ENCODE assay signal across 32 cellular contexts in genomic region chr19:3819989-3820388, GRCh38. TPM values are rescaled to one million over a fixed set of nuclear protein-coding genes. Genes with fewer than 3 reads are reported as not detected.
"Had no signal": no experiment of that assay in that cellular context is flagged by ENCODE, and none has a peak within 500 bp of the region (broad histone marks: within the 10 kb centered on the region; RNA-seq: fewer than 3 reads in every experiment).

No MANE protein-coding gene starts in this region.

- DNase-seq: activated B cell treated with CpG ODN at 0.5 μM for 24 hours; activated CD4-positive, alpha-beta memory T cell treated with anti-CD3 and anti-CD28 coated beads, Interleukin-2, amount 10 ng/mL, durations not matched to agents 7 days and 5 days; activated CD4-positive, alpha-beta T cell treated with anti-CD3 and anti-CD28 coated beads for 1 hour; activated CD4-positive, alpha-beta T cell treated with anti-CD3 and anti-CD28 coated beads, Interleukin-2, amount 10 ng/mL, durations not matched to agents 7 days and 5 days; activated CD8-positive, alpha-beta memory T cell treated with anti-CD3 and anti-CD28 coated beads, Interleukin-2, amount 50 U/mL, for 4 hours; activated gamma-delta T cell treated with Interleukin-2 at 50 U/mL for 16 hours; activated naive CD4-positive, alpha-beta T cell treated with anti-CD3 and anti-CD28 coated beads, Interleukin-2, amount 10 ng/mL, durations not matched to agents 7 days and 5 days; activated naive CD8-positive, alpha-beta T cell treated with anti-CD3 and anti-CD28 coated beads for 36 hours; activated T-cell treated with anti-CD3 and anti-CD28 coated beads, Interleukin-2, amount 50 U/mL, for 72 hours; aorta; caudate nucleus; KG1; NCI-H1092; NCI-H1417; NCI-H1930; NCI-H2171 treated with DMSO at 0.1 percent for 48 hours; NCI-H226; NCI-H526; NCI-H774; RPMI8226; T-cell; T-helper 2 cell; T1000 had no signal

- H3K9me3 ChIP-seq: breast epithelium had no signal

- H3K4me3 ChIP-seq: breast epithelium, SK-N-MC had no signal

- H3K27ac Mint-ChIP-seq: activated B cell treated with CpG ODN at 0.5 μM for 24 hours; activated CD4-positive, alpha-beta memory T cell treated with anti-CD3 and anti-CD28 coated beads, Interleukin-2, amount 10 ng/mL, durations not matched to agents 7 days and 5 days; activated naive CD4-positive, alpha-beta T cell treated with anti-CD3 and anti-CD28 coated beads, Interleukin-2, amount 10 ng/mL, durations not matched to agents 7 days and 5 days; activated naive CD8-positive, alpha-beta T cell treated with anti-CD3 and anti-CD28 coated beads for 36 hours; activated T-cell treated with anti-CD3 and anti-CD28 coated beads, Interleukin-2, amount 50 U/mL, for 72 hours; activated T-helper 2 cell treated with anti-CD3 and anti-CD28 coated beads, Interferon-gamma antibody, Interleukin-2, Interleukin-4, amounts not matched to agents 10 μg/mL and 5 μg/mL and 100 μg/mL, durations not matched to agents 14 hours and 24 hours and 36 hours; T-cell had no signal

- H3K27me3 Mint-ChIP-seq: activated B cell treated with CpG ODN at 0.5 μM for 24 hours; activated CD4-positive, alpha-beta T cell treated with anti-CD3 and anti-CD28 coated beads, Interleukin-2, amount 10 ng/mL, durations not matched to agents 7 days and 5 days; activated naive CD8-positive, alpha-beta T cell treated with anti-CD3 and anti-CD28 coated beads for 36 hours; T-cell had no signal

- ATAC-seq: activated T-cell treated with anti-CD3 and anti-CD28 coated beads, Interleukin-2, amount 50 U/mL, for 72 hours; Panc1; Right ventricle myocardium inferior; T-cell had no signal

- H3K36me3 ChIP-seq: breast epithelium had no signal

- H3K4me1 ChIP-seq: breast epithelium had no signal

- H3K36me3 Mint-ChIP-seq: activated naive CD4-positive, alpha-beta T cell treated with anti-CD3 and anti-CD28 coated beads, Interleukin-2, amount 10 ng/mL, durations not matched to agents 7 days and 5 days; activated naive CD8-positive, alpha-beta T cell treated with anti-CD3 and anti-CD28 coated beads for 36 hours; T-cell had no signal

- H3K9me3 Mint-ChIP-seq: activated B cell treated with CpG ODN at 0.5 μM for 24 hours; activated CD4-positive, alpha-beta memory T cell treated with anti-CD3 and anti-CD28 coated beads, Interleukin-2, amount 10 ng/mL, durations not matched to agents 7 days and 5 days; activated CD4-positive, alpha-beta T cell treated with anti-CD3 and anti-CD28 coated beads, Interleukin-2, amount 10 ng/mL, durations not matched to agents 7 days and 5 days; activated naive CD4-positive, alpha-beta T cell treated with anti-CD3 and anti-CD28 coated beads, Interleukin-2, amount 10 ng/mL, durations not matched to agents 7 days and 5 days; activated naive CD8-positive, alpha-beta T cell treated with anti-CD3 and anti-CD28 coated beads for 36 hours; activated T-cell treated with anti-CD3 and anti-CD28 coated beads, Interleukin-2, amount 50 U/mL, for 72 hours; activated T-helper 2 cell treated with anti-CD3 and anti-CD28 coated beads, Interferon-gamma antibody, Interleukin-2, Interleukin-4, amounts not matched to agents 10 μg/mL and 5 μg/mL and 100 μg/mL, durations not matched to agents 14 hours and 24 hours and 36 hours; T-cell had no signal

- H3K27ac ChIP-seq: breast epithelium, SK-N-MC had no signal

- H3K4me3 Mint-ChIP-seq: activated B cell treated with CpG ODN at 0.5 μM for 24 hours; activated CD4-positive, alpha-beta memory T cell treated with anti-CD3 and anti-CD28 coated beads, Interleukin-2, amount 10 ng/mL, durations not matched to agents 7 days and 5 days; activated CD4-positive, alpha-beta T cell treated with anti-CD3 and anti-CD28 coated beads, Interleukin-2, amount 10 ng/mL, durations not matched to agents 7 days and 5 days; activated naive CD4-positive, alpha-beta T cell treated with anti-CD3 and anti-CD28 coated beads, Interleukin-2, amount 10 ng/mL, durations not matched to agents 7 days and 5 days; activated naive CD8-positive, alpha-beta T cell treated with anti-CD3 and anti-CD28 coated beads for 36 hours; activated T-cell treated with anti-CD3 and anti-CD28 coated beads, Interleukin-2, amount 50 U/mL, for 72 hours; T-cell had no signal

RNA-seq across cellular contexts. Expression of gene MATK, which starts 33.8 kb away (rescaled TPM):
- total RNA-seq: LHCN-M2, MCF 10A, NCI-H460, OCI-LY7 had no signal

RNA-seq across cellular contexts. Expression of gene RAX2, which starts 48.0 kb away (rescaled TPM):
- total RNA-seq: activated B cell treated with CpG ODN at 0.5 μM for 24 hours; activated CD4-positive, alpha-beta memory T cell treated with anti-CD3 and anti-CD28 coated beads, Interleukin-2, amount 10 ng/mL, durations not matched to agents 7 days and 5 days; activated CD4-positive, alpha-beta T cell treated with anti-CD3 and anti-CD28 coated beads, Interleukin-2, amount 10 ng/mL, durations not matched to agents 7 days and 5 days; activated naive CD8-positive, alpha-beta T cell treated with anti-CD3 and anti-CD28 coated beads for 36 hours; activated T-cell treated with anti-CD3 and anti-CD28 coated beads, Interleukin-2, amount 50 U/mL, for 72 hours; activated T-helper 2 cell treated with anti-CD3 and anti-CD28 coated beads, Interferon-gamma antibody, Interleukin-2, Interleukin-4, amounts not matched to agents 10 μg/mL and 5 μg/mL and 100 μg/mL, durations not matched to agents 14 hours and 24 hours and 36 hours; aorta; LHCN-M2; MCF 10A; NCI-H460; OCI-LY7; Right ventricle myocardium inferior; T-cell had no signal

RNA-seq across cellular contexts. Expression of gene ZFR2, which starts 48.8 kb away (rescaled TPM):
- total RNA-seq: aorta, LHCN-M2, MCF 10A, NCI-H460, OCI-LY7, Right ventricle myocardium inferior had no signal
